Comparison of ENCODE assay signal across 9 cellular contexts in the genomic region with DNA sequence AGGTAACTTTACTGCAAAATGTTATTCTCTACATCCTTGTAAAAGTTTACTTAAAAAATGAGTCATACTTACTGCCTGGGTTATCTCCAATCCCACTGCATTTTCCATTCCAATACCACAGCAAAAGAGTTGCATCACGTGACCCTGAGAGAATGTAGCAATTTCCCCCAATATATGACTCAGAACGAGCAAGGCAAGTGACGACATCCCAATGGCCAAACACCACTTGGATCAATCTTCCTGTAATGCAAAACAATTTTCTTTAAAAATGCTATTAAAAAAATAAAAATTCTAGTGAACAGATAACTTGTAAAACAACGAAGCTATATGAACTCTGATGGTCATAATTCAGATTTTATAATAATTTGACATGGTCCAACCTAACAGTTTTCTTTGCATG.
DNase-seq lines count a peak whose midpoint lies in the region; ATAC-seq and TF ChIP-seq lines count a peak whose summit lies in the region.
"Had no signal": no experiment of that assay in that cellular context is flagged by ENCODE, and none has a peak within 500 bp of the region (broad histone marks: within the 10 kb centered on the region; RNA-seq: fewer than 3 reads in every experiment).

No MANE protein-coding gene starts in this region.

- TF ChIP-seq EP300 in suprapubic skin (IDR thresholded peaks at IDR 0.05): no peak

- DNase-seq in Daoy (ENCODE audit: low read depth): peak; percentile 66
- peak; percentile 94 for DNase-seq in OCI-M1 (lab: John Stamatoyannopoulos, UW)
- peak; percentile 68 for DNase-seq in brain pericyte (ENCODE audit: low read depth, low spot score)
- no peak for DNase-seq in putamen (ENCODE audit: low spot score)
- DNase-seq in suprapubic skin (ENCODE audit: low spot score in 2 of 2): no peak
- DNase-seq in substantia nigra (lab: John Stamatoyannopoulos, UW): no peak
- DNase-seq: midbrain had no signal

- H3K27ac ChIP-seq in rectal smooth muscle tissue (ENCODE audit: low read depth, low read length) (peak overlapping the region; percentile 42), suprapubic skin (no peak overlapping the region), substantia nigra (ENCODE audit: low read depth, low read length, poor library complexity, severe bottlenecking) (no peak overlapping the region)

- no peak for TF ChIP-seq CTCF in suprapubic skin (IDR thresholded peaks at IDR 0.05)

- 66% methylated on average over 4 of the region's 4 CpGs for WGBS in suprapubic skin

- TF ChIP-seq POLR2A in suprapubic skin (IDR thresholded peaks at IDR 0.05): no peak

- no peak for ATAC-seq in GM19324 (IDR thresholded peaks at IDR 0.05; ENCODE audit: low FRiP score, unreplicated experiment)

- H3K36me3 ChIP-seq in rectal smooth muscle tissue (ENCODE audit: control insufficient read depth, insufficient read depth, low read length): no peaks in the 10 kb centered on the region
- no peaks in the 10 kb centered on the region for H3K36me3 ChIP-seq in suprapubic skin

- H3K4me3 ChIP-seq in rectal smooth muscle tissue (ENCODE audit: low read length) (no peak overlapping the region), suprapubic skin (no peak overlapping the region)

- no peak overlapping the region for H3K9ac ChIP-seq in rectal smooth muscle tissue (ENCODE audit: low read length)

- H3K4me1 ChIP-seq in rectal smooth muscle tissue (ENCODE audit: control insufficient read depth, insufficient read depth, low read length) (peaks cover 18% of the 10 kb centered on the region), suprapubic skin (no peaks in the 10 kb centered on the region)

- no peaks in the 10 kb centered on the region for H3K9me3 ChIP-seq in suprapubic skin

- no peaks in the 10 kb centered on the region for H3K27me3 ChIP-seq in rectal smooth muscle tissue (ENCODE audit: control insufficient read depth, insufficient read depth, low read length)
- no peaks in the 10 kb centered on the region for H3K27me3 ChIP-seq in suprapubic skin

Comparison
In these comparisons a context has a peak if more than half of its experiments do, and no peak if none do; other contexts are left out.
1. DNase-seq: peak in Daoy (single experiment), OCI-M1 (single experiment) and brain pericyte (single experiment); none in putamen (single experiment), suprapubic skin (0 of 2) and substantia nigra (0 of 49).